ENCODE assay signal across 1 cellular context in the genomic region with DNA sequence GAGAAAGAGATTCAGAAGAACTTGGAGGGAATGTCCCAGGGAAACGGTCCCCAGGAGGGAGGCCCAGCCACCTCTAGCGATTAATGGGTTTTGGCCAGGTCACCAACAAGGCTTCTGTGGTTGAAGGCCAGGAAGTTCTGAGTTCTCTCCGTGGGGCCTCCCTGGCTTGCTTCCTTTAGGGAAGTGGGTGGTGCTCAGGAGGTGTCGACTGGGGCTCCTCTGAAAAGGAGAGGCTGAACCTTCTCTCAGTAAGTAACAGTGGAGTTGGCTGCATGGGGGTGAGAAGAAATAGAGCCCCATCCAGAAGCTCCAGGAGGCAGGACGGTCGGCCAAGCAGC.
TF ChIP-seq lines count a peak whose summit lies in the region.

No MANE protein-coding gene starts in this region.

TF ChIP-seq in GM12878, 131 proteins besides CTCF, POLR2A, EP300 and RAD21 (continued from another document):
- no peak for TF ChIP-seq REST (IDR thresholded peaks at IDR 0.05; ENCODE audit: low read depth, low read length)
- TF ChIP-seq E2F4 (IDR thresholded peaks at IDR 0.05; ENCODE audit: low read depth, low read length): no peak
- no peak for TF ChIP-seq BHLHE40 (IDR thresholded peaks at IDR 0.05; ENCODE audit: borderline replicate concordance in 1 of 2, low read depth in 2 of 2, low read length in 1 of 2)
- no peak for TF ChIP-seq RCOR1 (conservative IDR thresholded peaks at IDR 0.05; ENCODE audit: low read depth, low read length)
